In genomic region chr6:122800906-122801305, GRCh38 we compare ENCODE assay signal across 27 cellular contexts. TPM values are rescaled to one million over a fixed set of nuclear protein-coding genes. Genes with fewer than 3 reads are reported as not detected.
DNase-seq lines count a peak whose midpoint lies in the region; ATAC-seq and TF ChIP-seq lines count a peak whose summit lies in the region.
"Had no signal": no experiment of that assay in that cellular context is flagged by ENCODE, and none has a peak within 500 bp of the region (broad histone marks: within the 10 kb centered on the region; RNA-seq: fewer than 3 reads in every experiment).

No MANE protein-coding gene starts in this region.

- no peak overlapping the region for H2AFZ ChIP-seq in hepatocyte
- H2AFZ ChIP-seq: GM23338 had no signal

- peaks cover 21% of the 10 kb centered on the region for H3K36me3 Mint-ChIP-seq in Caco-2 (ENCODE audit: insufficient read depth, unreplicated experiment)
- H3K36me3 Mint-ChIP-seq: IgD-negative memory B cell had no signal

- H3K36me3 ChIP-seq in Caco-2 (ENCODE audit: control insufficient read depth, insufficient read depth, low read length) (peaks cover 1% of the 10 kb centered on the region; the same call in 1 of the 2 replicates), hepatocyte (replicated peaks; ENCODE audit: insufficient read depth, low read depth) (no peaks in the 10 kb centered on the region)

- peak overlapping the region; percentile 42 for H3K27ac Mint-ChIP-seq in Caco-2 (ENCODE audit: unreplicated experiment)
- H3K27ac Mint-ChIP-seq: CD4-positive, alpha-beta T cell; GM23338; IgD-negative memory B cell had no signal

- H3K27me3 Mint-ChIP-seq in Caco-2 (ENCODE audit: insufficient read depth, unreplicated experiment), result no peaks in the 10 kb centered on the region
- H3K27me3 Mint-ChIP-seq: CD4-positive, alpha-beta T cell; IgD-negative memory B cell had no signal

- no peak for DNase-seq in Caco-2
- no peak for DNase-seq in RWPE1 (ENCODE audit: low spot score)
- DNase-seq in hepatocyte (ENCODE audit: low spot score), result no peak
- no peak for DNase-seq in NCI-H2081 (lab: John Stamatoyannopoulos, UW)
- DNase-seq: Calu3; CD4-positive, alpha-beta T cell; GF-D8; Karpas-422; MM.1S; NCI-H1092; NCI-H1436 treated with DMSO at 0.1 percent for 48 hours; NCI-H2029 treated with DMSO at 0.1 percent for 48 hours; NCI-H2171 treated with DMSO at 0.1 percent for 48 hours; Right ventricle myocardium superior had no signal

- 69% methylated on average over 3 of the region's 3 CpGs for WGBS in hepatocyte (ENCODE audit: low lambda C conversion rate, missing lambda C conversion rate)

- no peak overlapping the region for H3K4me2 ChIP-seq in hepatocyte
- H3K4me2 ChIP-seq: GM23338 had no signal

- H3K79me2 ChIP-seq in hepatocyte, result peaks cover 20% of the 10 kb centered on the region

- ATAC-seq in GM18505 (IDR thresholded peaks at IDR 0.05; ENCODE audit: unreplicated experiment) (no peak), HG02852 (IDR thresholded peaks at IDR 0.05; ENCODE audit: unreplicated experiment) (no peak), HG02973 (IDR thresholded peaks at IDR 0.05; ENCODE audit: unreplicated experiment) (no peak)
- ATAC-seq: GM23338, HCT116, Panc1 had no signal

- H4K20me1 ChIP-seq in hepatocyte (ENCODE audit: insufficient read depth, poor library complexity, severe bottlenecking), result no peaks in the 10 kb centered on the region

- H3K27me3 ChIP-seq in Caco-2 (replicated peaks; ENCODE audit: control insufficient read depth, insufficient read depth, low read length) (no peaks in the 10 kb centered on the region), hepatocyte (no peaks in the 10 kb centered on the region)

- H3K9me2 ChIP-seq in hepatocyte (replicated peaks; ENCODE audit: insufficient read depth), result no peaks in the 10 kb centered on the region

- H3K27ac ChIP-seq in RWPE1 (peak overlapping the region; percentile 74), hepatocyte (peak overlapping the region; percentile 75), skin epidermis (peak overlapping the region in 16 of 21 experiments; percentile 4 to 85 (median 68))
- H3K27ac ChIP-seq: HL-60, SK-N-MC had no signal

- POLR2A ChIA-PET in Caco-2 (lab: Charles Lee), result no interaction called here
- POLR2A ChIA-PET in RWPE1 (lab: Yijun Ruan, JAX; ENCODE audit: low non-redundant PET), result no interaction called here

- no peak for TF ChIP-seq POLR2A in GM18505 (IDR thresholded peaks at IDR 0.05; ENCODE audit: borderline replicate concordance, extremely low read depth, insufficient read depth, insufficient read length)

- intact Hi-C loops in Caco-2 (cut with micrococcal nuclease; ENCODE audit: unreplicated experiment), result no loop called here

- BruUV-seq in Caco-2 (replicated peaks; lab: Mats Ljungman, UMichigan), result no TSS peak

- no peaks in the 10 kb centered on the region for H3K9me3 Mint-ChIP-seq in Caco-2 (ENCODE audit: unreplicated experiment)
- H3K9me3 Mint-ChIP-seq: CD4-positive, alpha-beta T cell; GM23338; IgD-negative memory B cell had no signal

- no peak overlapping the region for H3K4me3 Mint-ChIP-seq in Caco-2 (ENCODE audit: unreplicated experiment)
- H3K4me3 Mint-ChIP-seq: CD4-positive, alpha-beta T cell; GM23338; IgD-negative memory B cell had no signal

- H3K4me1 ChIP-seq in Caco-2 (peaks cover 46% of the 10 kb centered on the region), hepatocyte (ENCODE audit: insufficient read depth) (peaks cover 59% of the 10 kb centered on the region)

- H3K4me3 ChIP-seq in Caco-2 (ENCODE audit: low read depth, low read length) (no peak overlapping the region), hepatocyte (no peak overlapping the region), skin epidermis (no peak overlapping the region)
- H3K4me3 ChIP-seq: GM23338, SK-N-MC had no signal

- CTCF ChIA-PET in Caco-2 (lab: Charles Lee), result interaction anchor here (1.0 kb wide), 1 partner anchor 30 kb away, joined by 3 read pairs; no protein-coding TSS in a partner anchor
- CTCF ChIA-PET in RWPE1 (lab: Yijun Ruan, JAX), result interaction anchor here (0.7 kb wide), 1 partner anchor 11 kb away, joined by 5 read pairs; no protein-coding TSS in a partner anchor

- H3K9me3 ChIP-seq in Caco-2, result no peaks in the 10 kb centered on the region
- no peaks in the 10 kb centered on the region for H3K9me3 ChIP-seq in hepatocyte (ENCODE audit: low read depth)

- H3K4me1 Mint-ChIP-seq in Caco-2 (ENCODE audit: low read depth, unreplicated experiment), result peaks cover 22% of the 10 kb centered on the region
- H3K4me1 Mint-ChIP-seq: IgD-negative memory B cell had no signal

- TF ChIP-seq CTCF in Caco-2 (IDR thresholded peaks at IDR 0.05; ENCODE audit: insufficient read depth in 1 of 2, low read depth in 1 of 2, low read length in 1 of 2, severe bottlenecking in 1 of 2, unreplicated experiment in 1 of 2) (no peak), RWPE1 (conservative IDR thresholded peaks at IDR 0.05; ENCODE audit: low read depth) (no peak), hepatocyte (IDR thresholded peaks at IDR 0.05; ENCODE audit: poor library complexity) (no peak)

RNA-seq across cellular contexts. Expression of gene SMPDL3A, which starts 11.8 kb away (rescaled TPM):
- total RNA-seq in Caco-2 (2022), result 20.4 and 21.7 TPM in 2 replicates
- 124 and 126 TPM in 2 replicates for total RNA-seq in hepatocyte
- polyA plus RNA-seq in hepatocyte, result 104 and 115 TPM in 2 replicates

RNA-seq across cellular contexts. Expression of gene FABP7, which starts 21.4 kb away (rescaled TPM):
- total RNA-seq in Caco-2 (2022) (0.63 TPM in 1 of 2 replicates, not detected in the other), hepatocyte (0.24 and 0.60 TPM in 2 replicates)
- polyA plus RNA-seq in hepatocyte, result 0.96 TPM in 1 of 2 replicates, not detected in the other
- total RNA-seq: Calu3; CD4-positive, alpha-beta T cell; HT1080; NCI-H460; Right ventricle myocardium superior had no signal
- polyA plus RNA-seq: BJ, IgD-negative memory B cell had no signal
